ENCODE assay signal across 15 cellular contexts in the genomic region with DNA sequence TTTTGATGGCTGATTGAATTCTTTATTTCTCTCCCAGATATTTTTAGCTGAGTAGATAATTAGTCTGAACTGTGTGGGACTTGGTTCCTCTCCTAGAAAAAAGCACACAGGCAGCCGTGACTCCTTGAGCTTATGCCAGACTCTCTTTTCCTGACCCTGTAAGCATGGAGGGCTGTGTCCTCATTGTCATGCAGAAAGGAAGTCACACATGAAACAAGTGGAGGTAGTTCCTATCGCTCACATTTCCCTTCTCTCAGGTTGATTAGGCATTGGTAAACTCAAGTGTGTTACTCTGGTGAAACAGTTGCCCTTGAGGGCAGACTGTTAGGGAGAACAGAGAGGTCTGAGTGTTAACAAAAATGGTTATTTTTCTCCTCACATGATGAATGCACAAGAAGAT. TPM values are rescaled to one million over a fixed set of nuclear protein-coding genes. Genes with fewer than 3 reads are reported as not detected.
A peak's percentile ranks its signal among the peaks of the same experiment; 100 is the strongest.
DNase-seq lines count a peak whose midpoint lies in the region; ATAC-seq, FAIRE-seq and TF ChIP-seq lines count a peak whose summit lies in the region.
"Had no signal": no experiment of that assay in that cellular context is flagged by ENCODE, and none has a peak within 500 bp of the region (broad histone marks: within the 10 kb centered on the region; RNA-seq: fewer than 3 reads in every experiment).

No MANE protein-coding gene starts in this region.

- no peak overlapping the region for H3K9ac ChIP-seq in HUES6 (ENCODE audit: low read length)
- H3K9ac ChIP-seq: neural progenitor cell had no signal

- H3K36me3 ChIP-seq in HUES6 (ENCODE audit: control insufficient read depth, insufficient read depth, low read length), result no peaks in the 10 kb centered on the region
- H3K36me3 ChIP-seq: colonic mucosa, MG63, neural progenitor cell had no signal

- H3K4me1 ChIP-seq in HUES6 (ENCODE audit: control insufficient read depth, insufficient read depth, low read length), result peaks cover 54% of the 10 kb centered on the region
- H3K4me1 ChIP-seq: colonic mucosa had no signal

- no peak overlapping the region for H3K4me3 ChIP-seq in GM12865 (ENCODE audit: low read depth, low read length)
- no peak overlapping the region for H3K4me3 ChIP-seq in HUES6 (ENCODE audit: low read depth, low read length)
- H3K4me3 ChIP-seq: colonic mucosa, MG63, neural progenitor cell had no signal

- ATAC-seq in left lobe of liver, result peak; percentile 58
- ATAC-seq in GM19035 (IDR thresholded peaks at IDR 0.05; ENCODE audit: unreplicated experiment), result no peak

- peak; percentile 55 for FAIRE-seq in GM19239 (lab: Jason Lieb, UNC)

- DNase-seq in GM12865 (ENCODE audit: low read depth) (peak; percentile 25), GM19239 (ENCODE audit: insufficient read length, low spot score) (no peak), left lobe of liver (ENCODE audit: low spot score) (no peak), foreskin melanocyte (no peak)
- DNase-seq in stimulated activated CD4-positive, alpha-beta T cell treated with anti-CD3 and anti-CD28 coated beads, Interleukin-2, amount 100 ng/mL, for 24 hours, result no peak
- DNase-seq: anterior cingulate cortex; colonic mucosa; MG63; NCI-H2029; NCI-H69; RPMI8226; stimulated activated CD4-positive, alpha-beta T cell treated with anti-CD3 and anti-CD28 coated beads, Interleukin-2, amount 100 ng/mL, for 48 hours had no signal

- H3K9me3 ChIP-seq in HUES6 (ENCODE audit: control insufficient read depth, insufficient read depth, low read depth, low read length), result no peaks in the 10 kb centered on the region
- H3K9me3 ChIP-seq: colonic mucosa, MG63 had no signal

- 0 out of 2 replicates have a peak overlapping the region, but pooled peaks have one; percentile 29 for H3K27ac ChIP-seq in HUES6 (ENCODE audit: low read depth, low read length)
- H3K27ac ChIP-seq: colonic mucosa, neural progenitor cell had no signal

- TF ChIP-seq CTCF in GM12865 (IDR thresholded peaks at IDR 0.05; ENCODE audit: insufficient read depth, low read depth, low read length, missing control alignments), result no peak

- no peaks in the 10 kb centered on the region for H3K27me3 ChIP-seq in HUES6 (ENCODE audit: control insufficient read depth, insufficient read depth, low read length)
- H3K27me3 ChIP-seq: colonic mucosa, MG63 had no signal

RNA-seq across cellular contexts. Expression of gene RTP4, which starts 6.3 kb away (rescaled TPM):
- total RNA-seq in left lobe of liver, result 1.9 TPM
